In the genomic region with DNA sequence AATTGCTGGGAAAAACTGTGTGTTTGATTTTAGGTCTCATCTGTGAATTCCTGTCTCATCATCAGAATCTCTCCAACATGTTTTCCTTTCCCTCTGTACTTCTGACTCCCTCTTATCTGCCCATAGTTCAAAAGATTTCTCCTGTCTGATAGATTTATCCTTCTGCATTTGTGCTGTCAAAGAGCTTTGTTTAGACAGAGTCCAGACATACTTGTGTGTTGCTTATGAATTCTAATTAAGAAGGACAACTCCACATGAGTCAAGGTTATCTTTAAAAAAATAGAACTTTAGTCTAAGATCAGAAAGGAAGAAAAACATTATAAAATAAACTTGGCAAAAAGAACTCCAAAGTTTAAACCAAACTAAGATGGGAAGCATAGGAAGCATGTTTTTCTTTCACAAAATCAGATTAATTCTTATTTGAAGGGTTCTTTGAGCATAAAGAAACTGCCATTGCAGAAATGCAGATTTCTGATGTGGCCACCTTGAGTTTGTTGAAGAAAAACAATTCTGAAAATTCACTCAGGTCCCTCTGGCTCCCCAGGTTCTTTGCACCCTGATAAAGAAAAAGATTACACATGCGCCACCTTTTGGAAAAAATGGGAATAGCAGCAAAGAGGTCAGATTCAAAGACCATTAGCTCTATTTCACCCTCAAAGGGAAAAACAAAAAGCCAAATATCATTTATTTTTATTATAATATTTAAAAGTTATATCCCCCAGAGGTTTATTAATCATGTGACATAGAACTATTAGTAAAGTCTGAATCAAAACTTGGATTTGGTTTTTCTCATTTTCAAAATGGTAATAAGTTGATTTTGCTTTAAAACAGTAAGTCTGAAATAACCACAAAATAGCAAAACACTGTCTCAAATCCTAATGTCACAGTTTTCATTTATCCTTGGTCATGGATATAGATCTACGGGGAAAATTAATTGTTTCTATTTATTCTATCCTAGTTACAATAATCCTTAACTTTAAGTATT, we compare ENCODE assay signal across 8 cellular contexts.
DNase-seq lines count a peak whose midpoint lies in the region; FAIRE-seq and TF ChIP-seq lines count a peak whose summit lies in the region.

No MANE protein-coding gene starts in this region.

- no peaks in the 10 kb centered on the region for H3K9me3 ChIP-seq in osteoblast (ENCODE audit: low read depth, low read length)

- H2AFZ ChIP-seq in osteoblast (ENCODE audit: low read length): peak overlapping the region; percentile 74

- FAIRE-seq in H54 (lab: Jason Lieb, UNC): peak; percentile 76

- H3K27ac ChIP-seq in osteoblast (ENCODE audit: low read depth, low read length): peak overlapping the region; percentile 67

- DNase-seq in NCI-H2107 treated with DMSO at 0.1 percent for 48 hours (lab: John Stamatoyannopoulos, UW; ENCODE audit: unreplicated experiment) (peak; percentile 29), NCI-H2107 (lab: John Stamatoyannopoulos, UW) (no peak), H54 (ENCODE audit: insufficient read length, low spot score) (peak; percentile 3), NCI-H128 (lab: John Stamatoyannopoulos, UW; ENCODE audit: unreplicated experiment) (peak; percentile 28), foreskin fibroblast (peak; percentile 48 to 83), osteoblast (ENCODE audit: insufficient read length, low spot score, missing footprints) (no peak), UCSD-AML1 (lab: John Stamatoyannopoulos, UW; ENCODE audit: unreplicated experiment) (no peak)
- peak; percentile 1 for DNase-seq in activated CD8-positive, alpha-beta memory T cell treated with anti-CD3 and anti-CD28 coated beads, Interleukin-2, amount 50 U/mL, for 1 hour (ENCODE audit: extremely low read depth)

- H3K4me3 ChIP-seq in foreskin fibroblast (ENCODE audit: low read depth in 1 of 2, low read length in 2 of 2) (peak overlapping the region in 1 of 2 donors; percentile 6), osteoblast (ENCODE audit: insufficient read depth, low read length) (peak overlapping the region; percentile 46)

- H3K27me3 ChIP-seq in osteoblast (ENCODE audit: insufficient read depth, low read length): no peaks in the 10 kb centered on the region

- H3K79me2 ChIP-seq in osteoblast (ENCODE audit: insufficient read depth, low read length): no peaks in the 10 kb centered on the region

- no peaks in the 10 kb centered on the region for H3K36me3 ChIP-seq in osteoblast (ENCODE audit: insufficient read depth, low read length)

- H3K4me1 ChIP-seq in osteoblast (ENCODE audit: insufficient read depth, low read length): peaks cover 24% of the 10 kb centered on the region

- TF ChIP-seq CTCF in foreskin fibroblast (IDR thresholded peaks at IDR 0.05; ENCODE audit: low read depth, low read length) (peak; percentile 79), osteoblast (IDR thresholded peaks at IDR 0.05; ENCODE audit: extremely low read depth, low read depth, low read length) (peak; percentile 77)

- H4K20me1 ChIP-seq in osteoblast (ENCODE audit: insufficient read depth, low read length): no peaks in the 10 kb centered on the region

- TF ChIP-seq POLR2A in H54 (IDR thresholded peaks at IDR 0.05; ENCODE audit: low read depth, low read length): no peak

- H3K4me2 ChIP-seq in osteoblast (ENCODE audit: insufficient read depth, low read length): peak overlapping the region; percentile 68

Comparison
In these comparisons a context has a peak if more than half of its experiments do, and no peak if none do; other contexts are left out.
1. DNase-seq: peak in NCI-H2107 treated with DMSO at 0.1 percent for 48 hours (single experiment), H54 (single experiment), NCI-H128 (single experiment), activated CD8-positive, alpha-beta memory T cell treated with anti-CD3 and anti-CD28 coated beads, Interleukin-2, amount 50 U/mL, for 1 hour (single experiment) and foreskin fibroblast (2 of 2); none in NCI-H2107 (single experiment), osteoblast (single experiment) and UCSD-AML1 (single experiment).